Comparison of ENCODE assay signal across 1 cellular context in genomic region chr15:33125883-33126535, GRCh38.
TF ChIP-seq lines count a peak whose summit lies in the region.

No MANE protein-coding gene starts in this region.

TF ChIP-seq in IMR-90, 13 proteins besides CTCF, POLR2A, EP300 and RAD21 (continued from another document):
- TF ChIP-seq SMC3 (IDR thresholded peaks at IDR 0.05; ENCODE audit: low read depth, low read length) = no peak
- TF ChIP-seq, protein P1, sequence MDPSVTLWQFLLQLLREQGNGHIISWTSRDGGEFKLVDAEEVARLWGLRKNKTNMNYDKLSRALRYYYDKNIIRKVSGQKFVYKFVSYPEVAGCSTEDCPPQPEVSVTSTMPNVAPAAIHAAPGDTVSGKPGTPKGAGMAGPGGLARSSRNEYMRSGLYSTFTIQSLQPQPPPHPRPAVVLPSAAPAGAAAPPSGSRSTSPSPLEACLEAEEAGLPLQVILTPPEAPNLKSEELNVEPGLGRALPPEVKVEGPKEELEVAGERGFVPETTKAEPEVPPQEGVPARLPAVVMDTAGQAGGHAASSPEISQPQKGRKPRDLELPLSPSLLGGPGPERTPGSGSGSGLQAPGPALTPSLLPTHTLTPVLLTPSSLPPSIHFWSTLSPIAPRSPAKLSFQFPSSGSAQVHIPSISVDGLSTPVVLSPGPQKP (IDR thresholded peaks at IDR 0.05; ENCODE audit: borderline replicate concordance, low read depth, low read length) = no peak
- no peak for TF ChIP-seq BHLHE40 (IDR thresholded peaks at IDR 0.05; ENCODE audit: low read depth, low read length)
- no peak for TF ChIP-seq CHD1 (IDR thresholded peaks at IDR 0.05; ENCODE audit: low read depth, low read length)
- no peak for TF ChIP-seq CEBPB (IDR thresholded peaks at IDR 0.05; ENCODE audit: low read depth, low read length)
- TF ChIP-seq, protein P2, sequence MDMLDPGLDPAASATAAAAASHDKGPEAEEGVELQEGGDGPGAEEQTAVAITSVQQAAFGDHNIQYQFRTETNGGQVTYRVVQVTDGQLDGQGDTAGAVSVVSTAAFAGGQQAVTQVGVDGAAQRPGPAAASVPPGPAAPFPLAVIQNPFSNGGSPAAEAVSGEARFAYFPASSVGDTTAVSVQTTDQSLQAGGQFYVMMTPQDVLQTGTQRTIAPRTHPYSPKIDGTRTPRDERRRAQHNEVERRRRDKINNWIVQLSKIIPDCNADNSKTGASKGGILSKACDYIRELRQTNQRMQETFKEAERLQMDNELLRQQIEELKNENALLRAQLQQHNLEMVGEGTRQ (IDR thresholded peaks at IDR 0.05; ENCODE audit: low read depth, low read length) = no peak
- TF ChIP-seq MAZ (IDR thresholded peaks at IDR 0.05; ENCODE audit: borderline replicate concordance, low read depth, low read length) = no peak
- no peak for TF ChIP-seq MAFK (IDR thresholded peaks at IDR 0.05; ENCODE audit: low read depth, low read length)
- TF ChIP-seq FOS (IDR thresholded peaks at IDR 0.05; ENCODE audit: low read depth, low read length) = no peak
- TF ChIP-seq RFX5 (IDR thresholded peaks at IDR 0.05; ENCODE audit: low read depth, low read length) = no peak
- no peak for TF ChIP-seq MXI1 (IDR thresholded peaks at IDR 0.05; ENCODE audit: borderline replicate concordance, low read depth, low read length)
